Comparison of ENCODE assay signal across 17 cellular contexts in the genomic region with DNA sequence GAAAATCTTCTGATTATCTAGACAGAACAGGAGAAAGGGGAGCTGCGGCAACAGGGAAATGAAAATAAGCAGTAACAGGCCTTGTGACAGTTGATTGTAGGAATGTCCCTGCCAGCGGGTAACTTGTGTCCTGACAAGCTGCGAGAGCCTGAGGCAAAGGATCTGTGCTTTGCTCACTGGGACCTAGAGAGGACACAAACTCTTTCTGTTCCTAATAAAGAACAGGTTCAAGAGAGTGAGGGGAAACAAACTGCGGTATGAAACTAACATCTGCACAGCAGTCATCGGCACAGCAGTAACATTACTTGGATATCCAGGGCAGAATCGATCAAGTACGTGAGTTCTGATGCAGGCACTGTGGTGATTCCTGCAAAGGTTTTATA.
DNase-seq lines count a peak whose midpoint lies in the region; ATAC-seq and TF ChIP-seq lines count a peak whose summit lies in the region.
"Had no signal": no experiment of that assay in that cellular context is flagged by ENCODE, and none has a peak within 500 bp of the region (broad histone marks: within the 10 kb centered on the region; RNA-seq: fewer than 3 reads in every experiment).

No MANE protein-coding gene starts in this region.

- H3K36me3 ChIP-seq in left ventricle myocardium inferior, result no peaks in the 10 kb centered on the region
- H3K36me3 ChIP-seq: brain microvascular endothelial cell, HAP-1 had no signal

- H3K4me3 ChIP-seq in left ventricle myocardium inferior, result no peak overlapping the region
- H3K4me3 ChIP-seq: HAP-1 had no signal

- H3K27me3 ChIP-seq in left ventricle myocardium inferior (ENCODE audit: low read depth), result no peaks in the 10 kb centered on the region
- H3K27me3 ChIP-seq: brain microvascular endothelial cell had no signal

- ATAC-seq in SK-N-SH treated with all-trans-retinoic acid at 6 μM for 48 hours, result peak; percentile 56
- peak; percentile 19 for ATAC-seq in sciatic nerve
- no peak for ATAC-seq in HG02870 (IDR thresholded peaks at IDR 0.05; ENCODE audit: unreplicated experiment)
- no peak for ATAC-seq in HG03095 (IDR thresholded peaks at IDR 0.05; ENCODE audit: unreplicated experiment)

- TF ChIP-seq CTCF in left ventricle myocardium inferior (IDR thresholded peaks at IDR 0.05; ENCODE audit: borderline replicate concordance), result no peak

- intact Hi-C loops in left ventricle myocardium inferior (cut with micrococcal nuclease), result no loop called here
- intact Hi-C loops in sciatic nerve (cut with DNase I), result no loop called here

- no peaks in the 10 kb centered on the region for H3K9me3 ChIP-seq in left ventricle myocardium inferior (replicated peaks)
- H3K9me3 ChIP-seq: HAP-1 had no signal

- H3K27ac ChIP-seq in left ventricle myocardium inferior (replicated peaks), result peak overlapping the region; percentile 75
- H3K27ac ChIP-seq: brain microvascular endothelial cell had no signal

- DNase-seq in EL (peak; percentile 21), left ventricle myocardium inferior (no peak), sciatic nerve (ENCODE audit: low spot score) (no peak), SIG-M5 treated with dmso at 0.1 percent for 504 hours (lab: John Stamatoyannopoulos, UW; ENCODE audit: unreplicated experiment) (no peak), LoVo (ENCODE audit: low spot score) (no peak)
- DNase-seq: activated B cell treated with CpG ODN at 0.5 μM for 24 hours; activated naive CD4-positive, alpha-beta T cell treated with Interleukin-2 at 50 U/mL for 16 hours; brain microvascular endothelial cell; effector memory CD4-positive, alpha-beta T cell; KBM-7; NCI-H1436 treated with DMSO at 0.1 percent for 48 hours; NCI-H510A treated with DMSO at 0.1 percent for 48 hours; stimulated activated CD4-positive, alpha-beta T cell treated with anti-CD3 and anti-CD28 coated beads, Interleukin-4, amount 100 ng/mL, for 4 hours had no signal

- peaks cover 39% of the 10 kb centered on the region for H3K4me1 ChIP-seq in left ventricle myocardium inferior
- H3K4me1 ChIP-seq: HAP-1 had no signal

TF ChIP-seq in SK-N-SH treated with all-trans-retinoic acid at 6 μM for 48 hours, 23 proteins besides CTCF, POLR2A, EP300 and RAD21:
- TF ChIP-seq CSDC2 (CRISPR knock-in tag; IDR thresholded peaks at IDR 0.05), result no peak
- TF ChIP-seq ZNF565 (CRISPR knock-in tag; conservative IDR thresholded peaks at IDR 0.05; ENCODE audit: low read depth), result no peak
- TF ChIP-seq TOX (CRISPR knock-in tag; IDR thresholded peaks at IDR 0.05; ENCODE audit: borderline replicate concordance), result no peak
- TF ChIP-seq ZNF8 (CRISPR knock-in tag; IDR thresholded peaks at IDR 0.05), result peak; percentile 85; the same call in 1 of the 2 replicates
- TF ChIP-seq, protein P1, sequence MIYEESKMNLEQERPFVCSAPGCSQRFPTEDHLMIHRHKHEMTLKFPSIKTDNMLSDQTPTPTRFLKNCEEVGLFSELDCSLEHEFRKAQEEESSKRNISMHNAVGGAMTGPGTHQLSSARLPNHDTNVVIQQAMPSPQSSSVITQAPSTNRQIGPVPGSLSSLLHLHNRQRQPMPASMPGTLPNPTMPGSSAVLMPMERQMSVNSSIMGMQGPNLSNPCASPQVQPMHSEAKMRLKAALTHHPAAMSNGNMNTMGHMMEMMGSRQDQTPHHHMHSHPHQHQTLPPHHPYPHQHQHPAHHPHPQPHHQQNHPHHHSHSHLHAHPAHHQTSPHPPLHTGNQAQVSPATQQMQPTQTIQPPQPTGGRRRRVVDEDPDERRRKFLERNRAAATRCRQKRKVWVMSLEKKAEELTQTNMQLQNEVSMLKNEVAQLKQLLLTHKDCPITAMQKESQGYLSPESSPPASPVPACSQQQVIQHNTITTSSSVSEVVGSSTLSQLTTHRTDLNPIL (CRISPR knock-in tag; IDR thresholded peaks at IDR 0.05; ENCODE audit: low read depth), result no peak

Comparison
In these comparisons a context has a peak if more than half of its experiments do, and no peak if none do; other contexts are left out.
1. ATAC-seq: peak in SK-N-SH treated with all-trans-retinoic acid at 6 μM for 48 hours (single experiment) and sciatic nerve (single experiment); none in HG02870 (single experiment) and HG03095 (single experiment).